23 cellular contexts compared by ENCODE assay signal in the genomic region with DNA sequence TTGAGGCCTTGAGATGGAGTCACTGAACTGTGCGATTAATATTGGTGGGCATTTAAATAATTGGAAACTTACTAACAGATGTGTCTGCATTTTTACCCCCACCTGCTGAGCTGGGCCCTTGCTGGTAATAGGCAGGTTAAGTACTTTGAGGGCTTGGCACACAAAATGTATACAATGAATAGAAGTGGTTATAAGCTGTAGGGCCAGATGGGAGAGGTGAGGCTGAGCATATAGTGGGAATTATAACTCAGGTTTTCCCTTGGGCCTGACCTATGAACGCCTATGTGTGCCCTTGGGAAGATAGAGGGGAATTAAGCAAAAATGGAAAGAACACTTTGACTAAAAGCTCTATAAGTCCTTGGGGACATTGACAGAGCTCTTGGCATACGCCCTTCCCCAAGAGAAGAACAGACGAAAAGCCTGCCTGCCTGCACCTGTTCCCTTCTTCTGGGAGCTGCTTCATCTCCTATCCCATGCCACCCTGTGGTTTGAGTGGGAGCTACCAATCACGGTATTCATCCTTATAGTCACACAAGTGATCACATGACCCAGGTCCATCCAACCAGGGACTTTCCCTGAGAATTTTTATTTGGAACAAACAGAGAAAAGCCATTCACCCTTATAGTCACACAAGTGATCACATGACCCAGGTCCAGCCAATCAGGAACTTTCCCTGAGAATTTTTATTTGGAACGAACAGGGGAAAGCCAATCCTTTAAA.
DNase-seq lines count a peak whose midpoint lies in the region; TF ChIP-seq lines count a peak whose summit lies in the region.
"Had no signal": no experiment of that assay in that cellular context is flagged by ENCODE, and none has a peak within 500 bp of the region (broad histone marks: within the 10 kb centered on the region; RNA-seq: fewer than 3 reads in every experiment).

No MANE protein-coding gene starts in this region.

- H3K4me1 ChIP-seq in thyroid gland, result no peaks in the 10 kb centered on the region
- H3K4me1 ChIP-seq: HAP-1, heart right ventricle, psoas muscle had no signal

- H3K4me1 Mint-ChIP-seq in glutamatergic neuron (ENCODE audit: low read depth, unreplicated experiment), result peaks cover 9% of the 10 kb centered on the region
- H3K4me1 Mint-ChIP-seq: activated CD4-positive, alpha-beta T cell treated with anti-CD3 and anti-CD28 coated beads, Interleukin-2, amount 10 ng/mL, durations not matched to agents 24 days and 14 days; CD8-positive, alpha-beta memory T cell; memory B cell had no signal

- H3K27ac ChIP-seq in thyroid gland, result no peak overlapping the region
- H3K27ac ChIP-seq: heart right ventricle, psoas muscle had no signal

- intact Hi-C loops in thyroid gland (cut with DNase I), result no loop called here

- TF ChIP-seq POLR2A in thyroid gland (IDR thresholded peaks at IDR 0.05), result no peak

- no peak overlapping the region for H3K4me3 ChIP-seq in thyroid gland (replicated peaks in 1 of 3)
- H3K4me3 ChIP-seq: GM12878, HAP-1, heart right ventricle, psoas muscle had no signal

- H3K27me3 ChIP-seq in thyroid gland, result no peaks in the 10 kb centered on the region

- no peak overlapping the region for H3K4me3 Mint-ChIP-seq in glutamatergic neuron (ENCODE audit: unreplicated experiment)
- H3K4me3 Mint-ChIP-seq: activated CD4-positive, alpha-beta T cell treated with anti-CD3 and anti-CD28 coated beads, Interleukin-2, amount 10 ng/mL, durations not matched to agents 24 days and 14 days; activated naive CD4-positive, alpha-beta T cell treated with anti-CD3 and anti-CD28 coated beads for 36 hours; activated T-cell treated with anti-CD3 and anti-CD28 coated beads, Interleukin-2, amount 50 U/mL, for 72 hours; CD8-positive, alpha-beta memory T cell; memory B cell; type B pancreatic cell had no signal

- no peaks in the 10 kb centered on the region for H3K36me3 ChIP-seq in thyroid gland
- H3K36me3 ChIP-seq: HAP-1, heart right ventricle had no signal

- peaks cover 2% of the 10 kb centered on the region for H3K27me3 Mint-ChIP-seq in glutamatergic neuron (ENCODE audit: unreplicated experiment)

- TF ChIP-seq CTCF in glutamatergic neuron (IDR thresholded peaks at IDR 0.05; ENCODE audit: partially characterized antibody, unreplicated experiment), result no peak
- no peak for TF ChIP-seq CTCF in thyroid gland (IDR thresholded peaks at IDR 0.05)

- peaks cover 6% of the 10 kb centered on the region for H3K9me3 Mint-ChIP-seq in glutamatergic neuron (ENCODE audit: unreplicated experiment)
- H3K9me3 Mint-ChIP-seq: activated CD4-positive, alpha-beta T cell treated with anti-CD3 and anti-CD28 coated beads, Interleukin-2, amount 10 ng/mL, durations not matched to agents 24 days and 14 days; activated naive CD4-positive, alpha-beta T cell treated with anti-CD3 and anti-CD28 coated beads for 36 hours; activated T-cell treated with anti-CD3 and anti-CD28 coated beads, Interleukin-2, amount 50 U/mL, for 72 hours; CD8-positive, alpha-beta memory T cell; type B pancreatic cell had no signal

- DNase-seq in DMS79 treated with DMSO at 0.1 percent for 48 hours (lab: John Stamatoyannopoulos, UW) (peak; percentile 26), DMS79 (lab: John Stamatoyannopoulos, UW) (no peak), NCI-H1105 treated with DMSO at 0.1 percent for 48 hours (lab: John Stamatoyannopoulos, UW) (peak; percentile 54), NCI-H345 treated with DMSO at 0.1 percent for 48 hours (lab: John Stamatoyannopoulos, UW; ENCODE audit: unreplicated experiment) (peak; percentile 70), glutamatergic neuron (peak; percentile 39), thyroid gland (no peak), NCI-H2081 treated with DMSO at 0.1 percent for 48 hours (lab: John Stamatoyannopoulos, UW) (no peak), epidermal melanocyte (ENCODE audit: insufficient read length, low spot score) (no peak)
- DNase-seq: 8988T; activated CD4-positive, alpha-beta T cell treated with anti-CD3 and anti-CD28 coated beads, Interleukin-2, amount 10 ng/mL, durations not matched to agents 24 days and 14 days; activated naive CD4-positive, alpha-beta T cell treated with anti-CD3 and anti-CD28 coated beads for 36 hours; activated T-cell treated with anti-CD3 and anti-CD28 coated beads, Interleukin-2, amount 50 U/mL, for 72 hours; amniotic stem cell; CD8-positive, alpha-beta memory T cell; heart right ventricle; left colon; NCI-H526; psoas muscle; T-helper 2 cell had no signal

- 70 to 87% methylated on average over 6 of the region's 6 CpGs for WGBS in thyroid gland, 2 donors

- H3K9me3 ChIP-seq in thyroid gland, result no peaks in the 10 kb centered on the region
- H3K9me3 ChIP-seq: HAP-1, psoas muscle had no signal

- H3K36me3 Mint-ChIP-seq in glutamatergic neuron (ENCODE audit: unreplicated experiment), result peaks cover 3% of the 10 kb centered on the region
- H3K36me3 Mint-ChIP-seq: CD8-positive, alpha-beta memory T cell; memory B cell; type B pancreatic cell had no signal

- no peak overlapping the region for H3K27ac Mint-ChIP-seq in glutamatergic neuron (ENCODE audit: unreplicated experiment)
- H3K27ac Mint-ChIP-seq: activated CD4-positive, alpha-beta T cell treated with anti-CD3 and anti-CD28 coated beads, Interleukin-2, amount 10 ng/mL, durations not matched to agents 24 days and 14 days; activated naive CD4-positive, alpha-beta T cell treated with anti-CD3 and anti-CD28 coated beads for 36 hours; activated T-cell treated with anti-CD3 and anti-CD28 coated beads, Interleukin-2, amount 50 U/mL, for 72 hours; CD8-positive, alpha-beta memory T cell; memory B cell; type B pancreatic cell had no signal

Comparison
In these comparisons a context has a peak if more than half of its experiments do, and no peak if none do; other contexts are left out.
1. DNase-seq: peak in DMS79 treated with DMSO at 0.1 percent for 48 hours (single experiment), NCI-H1105 treated with DMSO at 0.1 percent for 48 hours (single experiment), NCI-H345 treated with DMSO at 0.1 percent for 48 hours (single experiment) and glutamatergic neuron (single experiment); none in DMS79 (single experiment), thyroid gland (0 of 2), NCI-H2081 treated with DMSO at 0.1 percent for 48 hours (single experiment) and epidermal melanocyte (single experiment).